ENCODE assay signal across 8 cellular contexts in the genomic region with DNA sequence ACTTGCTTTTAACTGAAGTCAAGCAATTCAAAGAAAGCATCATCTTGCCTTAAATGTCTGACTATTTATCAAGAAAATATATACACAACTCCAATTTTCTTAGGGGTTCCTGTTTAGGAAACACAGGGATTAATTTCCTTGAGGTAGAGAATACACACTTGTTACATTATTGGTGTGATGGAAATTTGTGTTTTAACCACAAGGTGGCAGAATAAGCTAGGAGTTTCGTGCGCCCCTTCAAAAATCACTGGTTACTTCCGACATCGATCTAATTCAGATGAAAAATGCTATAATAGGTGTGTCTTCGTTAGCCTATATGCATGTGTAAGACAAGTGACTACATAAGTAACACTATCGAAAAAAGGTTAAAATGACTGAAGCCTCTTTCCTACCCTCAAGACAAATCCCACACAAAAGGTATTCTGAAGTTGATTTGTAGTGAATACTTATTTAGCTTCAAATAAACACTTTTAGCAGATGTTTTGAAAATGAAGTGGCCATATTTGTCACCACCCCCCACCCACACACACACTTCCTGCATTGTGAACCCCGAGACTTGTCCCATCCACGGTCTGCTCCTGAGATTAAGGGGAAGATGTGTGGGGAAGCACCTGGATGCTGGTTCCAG.
DNase-seq lines count a peak whose midpoint lies in the region; ATAC-seq and TF ChIP-seq lines count a peak whose summit lies in the region.

No MANE protein-coding gene starts in this region.

- H4K12ac ChIP-seq in trophoblast cell (ENCODE audit: low read depth, low read length) = no peak overlapping the region

- DNase-seq in AG20443 (ENCODE audit: low spot score) (peak; percentile 34), OCI-LY7 (ENCODE audit: low spot score) (peak; percentile 39), epithelial cell of esophagus (ENCODE audit: low read depth) (peak; percentile 52), trophoblast cell (peak; percentile 7 to 78), 8988T (no peak)

- H3K36me3 ChIP-seq in OCI-LY7 (ENCODE audit: insufficient read depth, low read length) = no peaks in the 10 kb centered on the region
- H3K36me3 ChIP-seq in trophoblast cell (ENCODE audit: control insufficient read depth in 1 of 2, insufficient read depth in 2 of 2, low read length in 2 of 2) = no peaks in the 10 kb centered on the region

- POLR2A ChIA-PET in OCI-LY7 (lab: Charles Lee) = no interaction called here

- peak overlapping the region; percentile 65; the same call in 1 of the 2 replicates for H2AFZ ChIP-seq in OCI-LY7 (ENCODE audit: low read length)
- H2AFZ ChIP-seq in trophoblast cell (ENCODE audit: insufficient read depth, low read length, poor library complexity) = no peak overlapping the region

- H2BK12ac ChIP-seq in trophoblast cell (ENCODE audit: low read length) = no peak overlapping the region

- H4K20me1 ChIP-seq in OCI-LY7 (ENCODE audit: insufficient read depth, low read length) = no peaks in the 10 kb centered on the region

- no peak overlapping the region for H3K27ac ChIP-seq in OCI-LY7 (ENCODE audit: low read depth, low read length, poor library complexity, severe bottlenecking)
- H3K27ac ChIP-seq in trophoblast cell (ENCODE audit: low read depth, low read length) = no peak overlapping the region

- H3K4me3 ChIP-seq in OCI-LY7 (ENCODE audit: low read depth, low read length, poor library complexity, severe bottlenecking) (no peak overlapping the region), epithelial cell of esophagus (ENCODE audit: low read length) (no peak overlapping the region), trophoblast cell (ENCODE audit: low read depth, low read length) (peak overlapping the region; percentile 47)

- H3K27me3 ChIP-seq in trophoblast cell (ENCODE audit: insufficient read depth, low read length) = no peaks in the 10 kb centered on the region

- no peak overlapping the region for H3K18ac ChIP-seq in trophoblast cell (ENCODE audit: low read length)

- intact Hi-C loops in OCI-LY7 (cut with micrococcal nuclease; ENCODE audit: unreplicated experiment) = loop anchor here (1.0 kb wide), 1 partner anchor 325 kb away; no protein-coding TSS in a partner anchor

- no CpG with 5 or more reads among the region's 8 CpGs for WGBS in trophoblast cell (ENCODE audit: extremely low coverage, insufficient coverage, insufficient read length)

- BruUV-seq in OCI-LY7 (replicated peaks; lab: Mats Ljungman, UMichigan) = no TSS peak

- H3K4me2 ChIP-seq in OCI-LY7 (ENCODE audit: low read length) = no peak overlapping the region
- no peak overlapping the region for H3K4me2 ChIP-seq in trophoblast cell (ENCODE audit: low read length)

- no peaks in the 10 kb centered on the region for H3K9me2 ChIP-seq in OCI-LY7 (ENCODE audit: insufficient read depth, low read length)

- H2BK5ac ChIP-seq in trophoblast cell (ENCODE audit: low read depth, low read length, poor library complexity) = no peak overlapping the region

- H3K23ac ChIP-seq in trophoblast cell (ENCODE audit: low read length) = no peak overlapping the region

- no peaks in the 10 kb centered on the region for H3K4me1 ChIP-seq in OCI-LY7 (ENCODE audit: insufficient read depth, low read length, poor library complexity, severe bottlenecking)
- H3K4me1 ChIP-seq in trophoblast cell (ENCODE audit: control insufficient read depth in 1 of 2, insufficient read depth in 2 of 2, low read length in 2 of 2) = no peaks in the 10 kb centered on the region

- TF ChIP-seq CTCF in OCI-LY7 (conservative IDR thresholded peaks at IDR 0.05; ENCODE audit: low read length) (peak; percentile 86), epithelial cell of esophagus (IDR thresholded peaks at IDR 0.05; ENCODE audit: insufficient read depth, low read depth, low read length, missing control alignments) (peak; percentile 53)

- no peaks in the 10 kb centered on the region for H3K79me1 ChIP-seq in trophoblast cell (ENCODE audit: low read length)

- no peaks in the 10 kb centered on the region for H3K9me3 ChIP-seq in OCI-LY7 (ENCODE audit: low read length)
- no peaks in the 10 kb centered on the region for H3K9me3 ChIP-seq in trophoblast cell (ENCODE audit: insufficient read depth, low read depth, low read length)

- ATAC-seq in GM18508 (IDR thresholded peaks at IDR 0.05; ENCODE audit: insufficient read depth, unreplicated experiment) (peak; percentile 77), HG03439 (IDR thresholded peaks at IDR 0.05; ENCODE audit: unreplicated experiment) (peak; percentile 55), HG03108 (IDR thresholded peaks at IDR 0.05; ENCODE audit: unreplicated experiment) (no peak)

- H4K91ac ChIP-seq in trophoblast cell (ENCODE audit: low read depth, low read length) = no peak overlapping the region

- H3K14ac ChIP-seq in trophoblast cell (ENCODE audit: low read length) = no peak overlapping the region

- H4K8ac ChIP-seq in trophoblast cell (ENCODE audit: low read depth, low read length) = no peak overlapping the region

- H3K9ac ChIP-seq in trophoblast cell (ENCODE audit: low read length) = peak overlapping the region; percentile 9

- H3K79me2 ChIP-seq in OCI-LY7 (ENCODE audit: insufficient read depth, low read depth, low read length) = no peaks in the 10 kb centered on the region
- no peaks in the 10 kb centered on the region for H3K79me2 ChIP-seq in trophoblast cell (ENCODE audit: control insufficient read depth, insufficient read depth, low read length, poor library complexity)

- CTCF ChIA-PET in OCI-LY7 (lab: Charles Lee; ENCODE audit: unreplicated experiment) = no interaction called here

- no peak overlapping the region for H2BK120ac ChIP-seq in trophoblast cell (ENCODE audit: insufficient read depth, low read length, poor library complexity)

- no peak overlapping the region for H3K4ac ChIP-seq in trophoblast cell (ENCODE audit: low read depth, low read length)

- no peak overlapping the region for H2AK5ac ChIP-seq in trophoblast cell (ENCODE audit: low read length)
